Comparison of ENCODE assay signal across 10 cellular contexts in genomic region chr2:231929961-231930600, GRCh38.
A peak's percentile ranks its signal among the peaks of the same experiment; 100 is the strongest.
DNase-seq lines count a peak whose midpoint lies in the region; ATAC-seq and TF ChIP-seq lines count a peak whose summit lies in the region.
"Had no signal": no experiment of that assay in that cellular context is flagged by ENCODE, and none has a peak within 500 bp of the region (broad histone marks: within the 10 kb centered on the region; RNA-seq: fewer than 3 reads in every experiment).

No MANE protein-coding gene starts in this region.

- H3K4me3 ChIP-seq in DOHH2 (ENCODE audit: low read length): no peak overlapping the region
- H3K4me3 ChIP-seq in cardiac fibroblast (replicated peaks in 1 of 2; ENCODE audit: low read depth in 2 of 2, low read length in 2 of 2): no peak overlapping the region
- H3K4me3 ChIP-seq: SJSA1 had no signal

- no peaks in the 10 kb centered on the region for H3K79me2 ChIP-seq in DOHH2 (ENCODE audit: control insufficient read depth, low read length)

- H3K4me3 Mint-ChIP-seq in nephron progenitor cell: no peak overlapping the region
- H3K4me3 Mint-ChIP-seq: stimulated activated naive CD8-positive, alpha-beta T cell treated with anti-CD3 and anti-CD28 coated beads, Interleukin-15, amount 100 ng/mL, for 72 hours had no signal

- TF ChIP-seq CTCF in DOHH2 (IDR thresholded peaks at IDR 0.05; ENCODE audit: low read depth, low read length, poor library complexity, severe bottlenecking): peak; percentile 92
- peak; percentile 44 for TF ChIP-seq CTCF in cardiac fibroblast (IDR thresholded peaks at IDR 0.05; ENCODE audit: low read depth, low read length)
- peak; percentile 27 for TF ChIP-seq CTCF in nephron progenitor cell (IDR thresholded peaks at IDR 0.05)

- in situ Hi-C loops in KBM-7 (cut with MboI; ENCODE audit: low pct_unique_long_range_greater_than_20kb, low sequenced_read_pairs): no loop called here

- no peaks in the 10 kb centered on the region for H3K36me3 Mint-ChIP-seq in nephron progenitor cell (ENCODE audit: low read depth)

- H3K9me3 Mint-ChIP-seq in nephron progenitor cell: no peaks in the 10 kb centered on the region
- H3K9me3 Mint-ChIP-seq: stimulated activated naive CD8-positive, alpha-beta T cell treated with anti-CD3 and anti-CD28 coated beads, Interleukin-15, amount 100 ng/mL, for 72 hours had no signal

- H3F3A ChIP-seq in DOHH2 (ENCODE audit: control insufficient read depth, insufficient read depth): no peaks in the 10 kb centered on the region

- peaks cover 52% of the 10 kb centered on the region for H3K27me3 ChIP-seq in DOHH2 (ENCODE audit: control insufficient read depth, low read length)

- no peak overlapping the region for H3K27ac ChIP-seq in DOHH2 (ENCODE audit: low read depth, low read length)
- H3K27ac ChIP-seq: SJSA1 had no signal

- peak overlapping the region; percentile 86 for H3K27ac Mint-ChIP-seq in nephron progenitor cell
- H3K27ac Mint-ChIP-seq: stimulated activated naive CD8-positive, alpha-beta T cell treated with anti-CD3 and anti-CD28 coated beads, Interleukin-15, amount 100 ng/mL, for 72 hours had no signal

- DNase-seq in KBM-7 (peak; percentile 46), cardiac fibroblast (ENCODE audit: low read depth in 2 of 2) (peak in 1 of 2 donors; percentile 17), nephron progenitor cell (peak; percentile 46), DMS114 treated with DMSO at 0.1 percent for 48 hours (lab: John Stamatoyannopoulos, UW; ENCODE audit: unreplicated experiment) (no peak)

- no peaks in the 10 kb centered on the region for H3K9me3 ChIP-seq in DOHH2 (ENCODE audit: control insufficient read depth, insufficient read depth, low read length)
- H3K9me3 ChIP-seq: SJSA1 had no signal

- peaks cover 4% of the 10 kb centered on the region for H4K20me1 ChIP-seq in DOHH2 (ENCODE audit: control insufficient read depth, insufficient read depth, low read depth, low read length)

- no peak overlapping the region for H3K4me2 ChIP-seq in DOHH2 (ENCODE audit: low read length)

- H3K4me1 ChIP-seq in DOHH2 (ENCODE audit: control insufficient read depth, low read length): peaks cover 46% of the 10 kb centered on the region

- ATAC-seq in HG03025 (IDR thresholded peaks at IDR 0.05; ENCODE audit: low FRiP score, unreplicated experiment) (no peak), GM18505 (IDR thresholded peaks at IDR 0.05; ENCODE audit: unreplicated experiment) (no peak), HG03442 (IDR thresholded peaks at IDR 0.05; ENCODE audit: unreplicated experiment) (no peak)
- ATAC-seq: stimulated activated naive CD8-positive, alpha-beta T cell treated with anti-CD3 and anti-CD28 coated beads, Interleukin-15, amount 100 ng/mL, for 72 hours had no signal

- TF ChIP-seq POLR2A in GM18505 (IDR thresholded peaks at IDR 0.05; ENCODE audit: borderline replicate concordance, extremely low read depth, insufficient read depth, insufficient read length): no peak

- peaks cover 20% of the 10 kb centered on the region for H3K4me1 Mint-ChIP-seq in nephron progenitor cell

- H3K36me3 ChIP-seq in DOHH2 (ENCODE audit: control insufficient read depth, low read length): no peaks in the 10 kb centered on the region
- H3K36me3 ChIP-seq: SJSA1 had no signal

- H3K27me3 Mint-ChIP-seq in nephron progenitor cell (ENCODE audit: low read depth, poor library complexity): peaks cover 68% of the 10 kb centered on the region

- no peaks in the 10 kb centered on the region for H3K9me2 ChIP-seq in DOHH2 (replicated peaks; ENCODE audit: control insufficient read depth, low read length)

Comparison
In these comparisons a context has a peak if more than half of its experiments do, and no peak if none do; other contexts are left out.
1. CTCF ChIP-seq: peak in every context shown above with its lines; median percentile 92 in DOHH2; 44 in cardiac fibroblast; 27 in nephron progenitor cell.